ENCODE assay signal across 8 cellular contexts in the genomic region with DNA sequence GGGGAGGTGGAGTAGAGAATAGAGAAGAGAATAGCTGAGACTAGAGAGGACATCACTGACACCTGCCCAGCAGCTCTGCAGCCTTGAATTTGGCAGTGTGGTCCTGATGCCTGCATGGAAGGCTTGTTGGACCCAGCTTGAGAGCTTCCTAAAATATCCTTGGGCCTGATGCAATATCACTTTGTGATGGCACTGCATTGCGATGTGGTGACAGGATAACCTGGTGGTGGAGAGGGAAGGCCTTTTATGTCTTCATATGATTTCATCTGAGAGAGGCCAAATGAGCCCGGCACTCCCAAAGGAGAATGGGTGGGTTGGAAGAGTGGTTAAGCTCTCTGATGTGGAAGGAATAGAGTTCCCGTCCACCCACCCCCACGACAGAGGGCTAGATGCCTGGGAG.
DNase-seq lines count a peak whose midpoint lies in the region; ATAC-seq and TF ChIP-seq lines count a peak whose summit lies in the region.

No MANE protein-coding gene starts in this region.

- H3K4me3 Mint-ChIP-seq in CD14-positive monocyte, result peak overlapping the region in 1 of 2 donors; percentile 95
- peak overlapping the region; percentile 64 for H3K4me3 Mint-ChIP-seq in endodermal cell
- peak overlapping the region; percentile 20 for H3K4me3 Mint-ChIP-seq in osteocyte (ENCODE audit: unreplicated experiment)
- H3K4me3 Mint-ChIP-seq in Calu3 (ENCODE audit: low read depth, unreplicated experiment), result no peak overlapping the region

- H3K4me1 Mint-ChIP-seq in CD14-positive monocyte (peaks cover 46% of the 10 kb centered on the region), endodermal cell (peaks cover 46% of the 10 kb centered on the region), osteocyte (ENCODE audit: unreplicated experiment) (peaks cover 58% of the 10 kb centered on the region), Calu3 (ENCODE audit: low read depth, unreplicated experiment) (peaks cover 47% of the 10 kb centered on the region)

- peaks cover 17% of the 10 kb centered on the region for H3K4me1 ChIP-seq in endodermal cell (ENCODE audit: control insufficient read depth, insufficient read depth, low read length)

- peak overlapping the region; percentile 98 for H3K27ac ChIP-seq in endodermal cell (ENCODE audit: low read depth, low read length)

- H3K9me3 ChIP-seq in endodermal cell (ENCODE audit: control insufficient read depth, low read length), result no peaks in the 10 kb centered on the region

- H3K27me3 Mint-ChIP-seq in CD14-positive monocyte (ENCODE audit: low read depth in 3 of 3), result peaks cover 0 to 2% (median 0%) of the 10 kb centered on the region in 3 donors
- no peaks in the 10 kb centered on the region for H3K27me3 Mint-ChIP-seq in endodermal cell (ENCODE audit: insufficient read depth)
- no peaks in the 10 kb centered on the region for H3K27me3 Mint-ChIP-seq in osteocyte (ENCODE audit: unreplicated experiment)
- H3K27me3 Mint-ChIP-seq in Calu3 (ENCODE audit: unreplicated experiment), result no peaks in the 10 kb centered on the region

- no peak for ATAC-seq in GM21367 (IDR thresholded peaks at IDR 0.05; ENCODE audit: unreplicated experiment)

- TF ChIP-seq CTCF in CD14-positive monocyte (IDR thresholded peaks at IDR 0.05) (no peak), NB4 (IDR thresholded peaks at IDR 0.05; ENCODE audit: low read depth, low read length) (no peak), endodermal cell (conservative IDR thresholded peaks at IDR 0.05) (no peak), osteocyte (IDR thresholded peaks at IDR 0.05) (no peak), Calu3 (IDR thresholded peaks at IDR 0.05; ENCODE audit: unreplicated experiment) (no peak)

- DNase-seq in CD14-positive monocyte (ENCODE audit: low spot score), result no peak
- DNase-seq in NB4 (ENCODE audit: low read depth), result peak; percentile 29
- no peak for DNase-seq in endodermal cell
- DNase-seq in osteocyte (ENCODE audit: extremely low spot score, unreplicated experiment), result no peak
- no peak for DNase-seq in DMS53 (lab: John Stamatoyannopoulos, UW)
- no peak for DNase-seq in germinal center (ENCODE audit: low spot score)
- DNase-seq in Calu3, result no peak

- no peaks in the 10 kb centered on the region for H3K9me3 Mint-ChIP-seq in CD14-positive monocyte
- H3K9me3 Mint-ChIP-seq in endodermal cell, result no peaks in the 10 kb centered on the region
- no peaks in the 10 kb centered on the region for H3K9me3 Mint-ChIP-seq in osteocyte (ENCODE audit: unreplicated experiment)
- H3K9me3 Mint-ChIP-seq in Calu3 (ENCODE audit: low read depth, unreplicated experiment), result no peaks in the 10 kb centered on the region

- no TSS peak for BruUV-seq in Calu3 (replicated peaks; lab: Mats Ljungman, UMichigan)

- intact Hi-C loops in CD14-positive monocyte (cut with micrococcal nuclease) (loop anchor here in 1 of 2 donors (10.0 kb wide), 1 partner anchor 124 kb away; a partner anchor contains a TSS), Calu3 (cut with micrococcal nuclease; ENCODE audit: unreplicated experiment) (loop anchor here (5.0 to 10.0 kb wide), 2 partner anchors 124 to 343 kb away; a partner anchor contains a TSS)

- no peaks in the 10 kb centered on the region for H3K36me3 ChIP-seq in endodermal cell (ENCODE audit: control insufficient read depth, insufficient read depth, low read length)

- WGBS in endodermal cell (ENCODE audit: insufficient coverage in 1 of 2, insufficient read length in 1 of 2), 2 experiments, result 86 to 90% methylated on average over 4 of the region's 4 CpGs

- no peak overlapping the region for H3K9ac ChIP-seq in endodermal cell (ENCODE audit: extremely low read depth, low read length, poor library complexity, severe bottlenecking)

- H3K27ac Mint-ChIP-seq in CD14-positive monocyte (peak overlapping the region in 6 of 7 donors; percentile 41 to 98 (median 86)), endodermal cell (peak overlapping the region; percentile 98), osteocyte (ENCODE audit: unreplicated experiment) (peak overlapping the region; percentile 99), Calu3 (ENCODE audit: unreplicated experiment) (no peak overlapping the region)

- TF ChIP-seq POLR2A in NB4 (IDR thresholded peaks at IDR 0.05; ENCODE audit: extremely low read depth, insufficient read length), result no peak

- H3K36me3 Mint-ChIP-seq in CD14-positive monocyte, result peaks cover 0 to 2% of the 10 kb centered on the region in 2 donors
- H3K36me3 Mint-ChIP-seq in endodermal cell (ENCODE audit: low read depth), result no peaks in the 10 kb centered on the region
- H3K36me3 Mint-ChIP-seq in osteocyte (ENCODE audit: unreplicated experiment), result no peaks in the 10 kb centered on the region
- H3K36me3 Mint-ChIP-seq in Calu3 (ENCODE audit: insufficient read depth, unreplicated experiment), result no peaks in the 10 kb centered on the region

- H3K27me3 ChIP-seq in endodermal cell (ENCODE audit: control insufficient read depth, insufficient read depth, low read length, poor library complexity, severe bottlenecking), result no peaks in the 10 kb centered on the region

- CTCF ChIA-PET in Calu3 (lab: Charles Lee), result interaction anchor here (0.5 to 3.4 kb wide), 4 partner anchors 12 to 114 kb away, joined by 3 to 15 read pairs (median 3); a partner anchor contains a TSS

- H3K4me3 ChIP-seq in NB4 (ENCODE audit: low read depth, low read length) (no peak overlapping the region), endodermal cell (ENCODE audit: low read length) (no peak overlapping the region)
